In genomic region chr7:37109853-37110252, GRCh38 we compare ENCODE assay signal across 1 cellular context.
TF ChIP-seq lines count a peak whose summit lies in the region.

No MANE protein-coding gene starts in this region.

TF ChIP-seq in HCT116, 20 proteins besides CTCF, POLR2A, EP300 and RAD21 (continued from another document):
- TF ChIP-seq ZBTB33 (IDR thresholded peaks at IDR 0.05; ENCODE audit: extremely low read depth, insufficient replicate concordance, low read length), result no peak
